7 cellular contexts compared by ENCODE assay signal in genomic region chr3:50319872-50320625, GRCh38. TPM values are rescaled to one million over a fixed set of nuclear protein-coding genes. Genes with fewer than 3 reads are reported as not detected.
DNase-seq lines count a peak whose midpoint lies in the region; ATAC-seq and TF ChIP-seq lines count a peak whose summit lies in the region.

No MANE protein-coding gene starts in this region.

- H3K4me3 Mint-ChIP-seq in activated naive CD8-positive, alpha-beta T cell treated with anti-CD3 and anti-CD28 coated beads for 36 hours = peak overlapping the region; percentile 80
- H3K4me3 Mint-ChIP-seq in stimulated activated naive CD8-positive, alpha-beta T cell treated with anti-CD3 and anti-CD28 coated beads, Interleukin-15, amount 100 ng/mL, for 72 hours = peak overlapping the region; percentile 83 to 91

- no peaks in the 10 kb centered on the region for H3K9me3 Mint-ChIP-seq in activated naive CD8-positive, alpha-beta T cell treated with anti-CD3 and anti-CD28 coated beads for 36 hours
- H3K9me3 Mint-ChIP-seq in stimulated activated naive CD8-positive, alpha-beta T cell treated with anti-CD3 and anti-CD28 coated beads, Interleukin-15, amount 100 ng/mL, for 72 hours = no peaks in the 10 kb centered on the region

- peaks cover 45% of the 10 kb centered on the region for H3K4me1 Mint-ChIP-seq in activated naive CD8-positive, alpha-beta T cell treated with anti-CD3 and anti-CD28 coated beads for 36 hours
- peaks cover 82% of the 10 kb centered on the region for H3K4me1 Mint-ChIP-seq in stimulated activated naive CD8-positive, alpha-beta T cell treated with anti-CD3 and anti-CD28 coated beads, Interleukin-15, amount 100 ng/mL, for 72 hours

- H3K4me3 ChIP-seq in HL-60 (replicated peaks; ENCODE audit: insufficient read depth, low read length) = peak overlapping the region; percentile 68
- peak overlapping the region; percentile 52 for H3K4me3 ChIP-seq in iPS-18c (ENCODE audit: insufficient read depth, low read depth, low read length)

- no peaks in the 10 kb centered on the region for H3K27me3 Mint-ChIP-seq in activated naive CD8-positive, alpha-beta T cell treated with anti-CD3 and anti-CD28 coated beads for 36 hours
- H3K27me3 Mint-ChIP-seq in stimulated activated naive CD8-positive, alpha-beta T cell treated with anti-CD3 and anti-CD28 coated beads, Interleukin-15, amount 100 ng/mL, for 72 hours = no peaks in the 10 kb centered on the region

- H3K27ac Mint-ChIP-seq in activated naive CD8-positive, alpha-beta T cell treated with anti-CD3 and anti-CD28 coated beads for 36 hours = no peak overlapping the region
- no peak overlapping the region for H3K27ac Mint-ChIP-seq in stimulated activated naive CD8-positive, alpha-beta T cell treated with anti-CD3 and anti-CD28 coated beads, Interleukin-15, amount 100 ng/mL, for 72 hours

- no peak for TF ChIP-seq CTCF in HL-60 (IDR thresholded peaks at IDR 0.05; ENCODE audit: insufficient read depth, low read length)

- H3K36me3 Mint-ChIP-seq in activated naive CD8-positive, alpha-beta T cell treated with anti-CD3 and anti-CD28 coated beads for 36 hours = peaks cover 5% of the 10 kb centered on the region

- no peaks in the 10 kb centered on the region for H3K27me3 ChIP-seq in HL-60 (ENCODE audit: insufficient read depth, poor library complexity, severe bottlenecking)

- peak overlapping the region; percentile 100; the same call in 1 of the 2 replicates for H3K27ac ChIP-seq in HL-60 (replicated peaks)

- no peak for ATAC-seq in stimulated activated naive CD8-positive, alpha-beta T cell treated with anti-CD3 and anti-CD28 coated beads, Interleukin-15, amount 100 ng/mL, for 72 hours
- ATAC-seq in GM19023 (IDR thresholded peaks at IDR 0.05; ENCODE audit: unreplicated experiment) (no peak), HG02610 (IDR thresholded peaks at IDR 0.05; ENCODE audit: unreplicated experiment) (no peak)

- no peaks in the 10 kb centered on the region for H3K9me3 ChIP-seq in iPS-18c (ENCODE audit: control insufficient read depth, insufficient read depth, low read length)

- no peak for DNase-seq in HL-60 (ENCODE audit: low read depth in 1 of 2, low spot score in 1 of 2)
- no peak for DNase-seq in activated naive CD8-positive, alpha-beta T cell treated with anti-CD3 and anti-CD28 coated beads for 36 hours
- DNase-seq in stimulated activated naive CD8-positive, alpha-beta T cell treated with anti-CD3 and anti-CD28 coated beads, Interleukin-15, amount 100 ng/mL, for 72 hours = no peak
- DNase-seq in SKM-1 (lab: John Stamatoyannopoulos, UW; ENCODE audit: unreplicated experiment) = no peak

RNA-seq across cellular contexts. Expression of gene HYAL2, which starts 2.5 kb away (rescaled TPM):
- total RNA-seq in activated naive CD8-positive, alpha-beta T cell treated with anti-CD3 and anti-CD28 coated beads for 36 hours = 1 to 10 TPM; 6.5 to 6.8 TPM

RNA-seq across cellular contexts. Expression of gene TUSC2, which starts 8.0 kb away (rescaled TPM):
- 10 to 100 TPM; 26.8 to 29.1 TPM for total RNA-seq in activated naive CD8-positive, alpha-beta T cell treated with anti-CD3 and anti-CD28 coated beads for 36 hours

RNA-seq across cellular contexts. Expression of gene HYAL1, which starts 16.7 kb away (rescaled TPM):
- total RNA-seq in activated naive CD8-positive, alpha-beta T cell treated with anti-CD3 and anti-CD28 coated beads for 36 hours = under 1 TPM in 1 of 2 experiments, not detected in 1; 0.35 TPM

RNA-seq across cellular contexts. Expression of gene RASSF1, which starts 20.6 kb away (rescaled TPM):
- total RNA-seq in activated naive CD8-positive, alpha-beta T cell treated with anti-CD3 and anti-CD28 coated beads for 36 hours = 10 to 100 TPM; 51.7 to 53.7 TPM

RNA-seq across cellular contexts. Expression of gene HYAL3, which starts 20.8 kb away (rescaled TPM):
- 1 to 10 TPM; 6.0 to 6.8 TPM for total RNA-seq in activated naive CD8-positive, alpha-beta T cell treated with anti-CD3 and anti-CD28 coated beads for 36 hours
